ENCODE assay signal across 19 cellular contexts in the genomic region with DNA sequence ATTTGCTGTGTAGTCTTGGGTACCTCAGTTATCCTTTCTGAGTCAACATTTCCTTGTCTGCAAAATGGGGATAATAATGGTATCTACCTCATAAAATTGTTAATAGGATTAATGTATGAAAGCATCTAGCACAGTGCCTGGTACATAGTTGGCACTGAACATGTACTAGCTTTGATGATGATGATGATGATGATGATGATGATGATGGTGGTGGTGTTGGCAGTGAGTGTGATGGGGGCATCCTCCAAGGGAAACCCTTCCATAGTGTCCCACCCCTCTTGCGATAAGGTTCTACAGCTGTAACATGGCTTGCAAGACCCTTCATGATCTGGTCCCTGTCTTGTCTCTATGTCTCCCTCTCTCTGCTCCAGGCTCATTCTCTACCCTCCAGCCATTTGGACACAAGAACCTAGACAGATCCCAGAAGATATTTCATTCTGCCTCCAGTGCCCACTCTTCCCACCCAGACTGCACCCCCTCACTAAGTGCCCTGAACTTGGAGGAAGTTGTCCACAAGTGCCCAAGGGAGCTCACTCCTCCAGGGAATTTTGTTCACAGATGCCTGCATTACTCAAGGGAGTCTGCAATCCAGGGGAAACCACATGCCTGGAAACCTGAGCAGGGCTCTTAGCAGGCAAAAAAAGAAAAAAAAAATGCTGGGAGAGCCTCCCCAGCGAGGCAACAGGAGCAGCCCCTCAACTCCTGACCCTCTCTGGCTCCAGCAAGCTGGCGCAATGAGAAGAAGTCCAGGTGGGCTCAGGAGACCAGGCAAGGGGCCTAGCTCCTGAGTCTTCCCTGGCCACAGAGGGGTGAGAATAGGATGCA. TPM values are rescaled to one million over a fixed set of nuclear protein-coding genes. Genes with fewer than 3 reads are reported as not detected.
A peak's percentile ranks its signal among the peaks of the same experiment; 100 is the strongest.
DNase-seq lines count a peak whose midpoint lies in the region; ATAC-seq and TF ChIP-seq lines count a peak whose summit lies in the region.
"Had no signal": no experiment of that assay in that cellular context is flagged by ENCODE, and none has a peak within 500 bp of the region (broad histone marks: within the 10 kb centered on the region; RNA-seq: fewer than 3 reads in every experiment).

No MANE protein-coding gene starts in this region.

- H3K27me3 ChIP-seq in osteoblast (ENCODE audit: insufficient read depth, low read length) = no peaks in the 10 kb centered on the region
- H3K27me3 ChIP-seq: MG63 had no signal

- H3K79me2 ChIP-seq in osteoblast (ENCODE audit: insufficient read depth, low read length) = no peaks in the 10 kb centered on the region

- H3K4me3 Mint-ChIP-seq in activated T-cell treated with anti-CD3 and anti-CD28 coated beads, Interleukin-2, amount 50 U/mL, for 4 hours = no peak overlapping the region
- H3K4me3 Mint-ChIP-seq in activated CD4-positive, alpha-beta memory T cell treated with anti-CD3 and anti-CD28 coated beads for 36 hours = no peak overlapping the region
- H3K4me3 Mint-ChIP-seq: activated naive CD4-positive, alpha-beta T cell treated with anti-CD3 and anti-CD28 coated beads for 36 hours; CD8-positive, alpha-beta T cell; central memory CD8-positive, alpha-beta T cell had no signal

- no peaks in the 10 kb centered on the region for H3K4me1 Mint-ChIP-seq in activated T-cell treated with anti-CD3 and anti-CD28 coated beads, Interleukin-2, amount 50 U/mL, for 4 hours (ENCODE audit: low read depth)
- H3K4me1 Mint-ChIP-seq in activated CD4-positive, alpha-beta memory T cell treated with anti-CD3 and anti-CD28 coated beads for 36 hours (ENCODE audit: low read depth) = no peaks in the 10 kb centered on the region
- H3K4me1 Mint-ChIP-seq: central memory CD8-positive, alpha-beta T cell had no signal

- CTCF ChIA-PET in activated CD4-positive, alpha-beta memory T cell treated with anti-CD3 and anti-CD28 coated beads for 36 hours (lab: Charles Lee) = no interaction called here

- H3K9me3 Mint-ChIP-seq in activated T-cell treated with anti-CD3 and anti-CD28 coated beads, Interleukin-2, amount 50 U/mL, for 4 hours = no peaks in the 10 kb centered on the region
- H3K9me3 Mint-ChIP-seq in activated CD4-positive, alpha-beta memory T cell treated with anti-CD3 and anti-CD28 coated beads for 36 hours = no peaks in the 10 kb centered on the region
- H3K9me3 Mint-ChIP-seq: activated naive CD4-positive, alpha-beta T cell treated with anti-CD3 and anti-CD28 coated beads for 36 hours; CD8-positive, alpha-beta T cell; central memory CD8-positive, alpha-beta T cell had no signal

- no peak for TF ChIP-seq CTCF in osteoblast (IDR thresholded peaks at IDR 0.05; ENCODE audit: extremely low read depth, low read depth, low read length)

- DNase-seq in GM03348 (ENCODE audit: low spot score) (peak; percentile 67), NCI-H69 (lab: John Stamatoyannopoulos, UW) (peak; percentile 33), dedifferentiated amniotic fluid mesenchymal stem cell (ENCODE audit: extremely low spot score) (peak; percentile 41), osteoblast (ENCODE audit: insufficient read length, low spot score, missing footprints) (peak; percentile 84)
- DNase-seq in activated T-cell treated with anti-CD3 and anti-CD28 coated beads, Interleukin-2, amount 50 U/mL, for 4 hours = no peak
- DNase-seq in activated CD4-positive, alpha-beta memory T cell treated with anti-CD3 and anti-CD28 coated beads for 36 hours = no peak
- DNase-seq: activated naive CD4-positive, alpha-beta T cell treated with anti-CD3 and anti-CD28 coated beads for 36 hours; CD8-positive, alpha-beta T cell; hippocampal formation; left ventricle myocardium inferior; NCI-H2029 treated with DMSO at 0.1 percent for 48 hours; stimulated activated naive CD4-positive, alpha-beta T cell treated with Interleukin-2 at 50 U/mL for 16 hours had no signal

- peak overlapping the region; percentile 56 for H3K4me2 ChIP-seq in osteoblast (ENCODE audit: insufficient read depth, low read length)

- peaks cover 13% of the 10 kb centered on the region for H3K27me3 Mint-ChIP-seq in activated T-cell treated with anti-CD3 and anti-CD28 coated beads, Interleukin-2, amount 50 U/mL, for 4 hours (ENCODE audit: low read depth)
- peaks cover 6% of the 10 kb centered on the region for H3K27me3 Mint-ChIP-seq in activated CD4-positive, alpha-beta memory T cell treated with anti-CD3 and anti-CD28 coated beads for 36 hours

- ATAC-seq in GM18502 (IDR thresholded peaks at IDR 0.05; ENCODE audit: poor library complexity, unreplicated experiment) (no peak), HG03354 (IDR thresholded peaks at IDR 0.05; ENCODE audit: poor library complexity, severe bottlenecking, unreplicated experiment) (no peak)
- ATAC-seq in activated T-cell treated with anti-CD3 and anti-CD28 coated beads, Interleukin-2, amount 50 U/mL, for 4 hours = no peak
- ATAC-seq: CD8-positive, alpha-beta T cell had no signal

- no peak overlapping the region for H3K4me3 ChIP-seq in osteoblast (ENCODE audit: insufficient read depth, low read length)
- H3K4me3 ChIP-seq: HAP-1, left ventricle myocardium inferior, MG63, SK-N-MC had no signal

- H2AFZ ChIP-seq in osteoblast (ENCODE audit: low read length) = no peak overlapping the region

- H3K27ac ChIP-seq in osteoblast (ENCODE audit: low read depth, low read length) = peak overlapping the region; percentile 89
- H3K27ac ChIP-seq: left ventricle myocardium inferior, SK-N-MC, VCaP had no signal

- H3K9me3 ChIP-seq in osteoblast (ENCODE audit: low read depth, low read length) = no peaks in the 10 kb centered on the region
- H3K9me3 ChIP-seq: HAP-1, left ventricle myocardium inferior, MG63 had no signal

- no peaks in the 10 kb centered on the region for H4K20me1 ChIP-seq in osteoblast (ENCODE audit: insufficient read depth, low read length)

- intact Hi-C loops in activated CD4-positive, alpha-beta memory T cell treated with anti-CD3 and anti-CD28 coated beads for 36 hours (cut with micrococcal nuclease) = no loop called here

- peaks cover 14% of the 10 kb centered on the region for H3K36me3 ChIP-seq in osteoblast (ENCODE audit: insufficient read depth, low read length)
- H3K36me3 ChIP-seq: HAP-1, left ventricle myocardium inferior had no signal

- no peak overlapping the region for H3K27ac Mint-ChIP-seq in activated CD4-positive, alpha-beta memory T cell treated with anti-CD3 and anti-CD28 coated beads for 36 hours
- H3K27ac Mint-ChIP-seq: CD8-positive, alpha-beta T cell had no signal

- POLR2A ChIA-PET in activated CD4-positive, alpha-beta memory T cell treated with anti-CD3 and anti-CD28 coated beads for 36 hours (lab: Charles Lee) = no interaction called here

- peaks cover 33% of the 10 kb centered on the region for H3K4me1 ChIP-seq in osteoblast (ENCODE audit: insufficient read depth, low read length)
- H3K4me1 ChIP-seq: HAP-1, left ventricle myocardium inferior had no signal

- H3K36me3 Mint-ChIP-seq in activated T-cell treated with anti-CD3 and anti-CD28 coated beads, Interleukin-2, amount 50 U/mL, for 4 hours (ENCODE audit: insufficient read depth) = no peaks in the 10 kb centered on the region
- H3K36me3 Mint-ChIP-seq in activated CD4-positive, alpha-beta memory T cell treated with anti-CD3 and anti-CD28 coated beads for 36 hours = no peaks in the 10 kb centered on the region
- H3K36me3 Mint-ChIP-seq: CD8-positive, alpha-beta T cell had no signal

RNA-seq across cellular contexts. Expression of gene BDKRB1, which starts 10.1 kb away (rescaled TPM):
- total RNA-seq in osteoblast = 0.59 and 0.72 TPM in 2 replicates
- not detected for total RNA-seq in activated T-cell treated with anti-CD3 and anti-CD28 coated beads, Interleukin-2, amount 50 U/mL, for 4 hours
- not detected for total RNA-seq in activated CD4-positive, alpha-beta memory T cell treated with anti-CD3 and anti-CD28 coated beads for 36 hours
- total RNA-seq: activated naive CD4-positive, alpha-beta T cell treated with anti-CD3 and anti-CD28 coated beads for 36 hours; CD8-positive, alpha-beta T cell; left ventricle myocardium inferior had no signal

RNA-seq across cellular contexts. Expression of gene BDKRB2, which starts 41.3 kb away (rescaled TPM):
- total RNA-seq in osteoblast = 4.1 and 7.6 TPM in 2 replicates
- total RNA-seq in activated T-cell treated with anti-CD3 and anti-CD28 coated beads, Interleukin-2, amount 50 U/mL, for 4 hours = not detected
- under 1 TPM in 1 of 2 experiments, not detected in 1; 0.12 TPM for total RNA-seq in activated CD4-positive, alpha-beta memory T cell treated with anti-CD3 and anti-CD28 coated beads for 36 hours
- total RNA-seq: CD8-positive, alpha-beta T cell had no signal

Comparison
In these comparisons a context has a peak if more than half of its experiments do, and no peak if none do; other contexts are left out.
1. DNase-seq: peak in GM03348 (single experiment), NCI-H69 (single experiment), dedifferentiated amniotic fluid mesenchymal stem cell (single experiment) and osteoblast (single experiment); none in activated T-cell treated with anti-CD3 and anti-CD28 coated beads, Interleukin-2, amount 50 U/mL, for 4 hours (single experiment) and activated CD4-positive, alpha-beta memory T cell treated with anti-CD3 and anti-CD28 coated beads for 36 hours (single experiment).